In genomic region chr2:11764920-11765319, GRCh38 we compare ENCODE assay signal across 21 cellular contexts. TPM values are rescaled to one million over a fixed set of nuclear protein-coding genes. Genes with fewer than 3 reads are reported as not detected.
DNase-seq lines count a peak whose midpoint lies in the region; ATAC-seq, FAIRE-seq and TF ChIP-seq lines count a peak whose summit lies in the region.
"Had no signal": no experiment of that assay in that cellular context is flagged by ENCODE, and none has a peak within 500 bp of the region (broad histone marks: within the 10 kb centered on the region; RNA-seq: fewer than 3 reads in every experiment).

No MANE protein-coding gene starts in this region.

- H3K4me3 ChIP-seq in right cardiac atrium (ENCODE audit: low read length) (no peak overlapping the region), left ventricle myocardium inferior (no peak overlapping the region), kidney (ENCODE audit: low read length in 2 of 2) (no peak overlapping the region)
- H3K4me3 ChIP-seq: SJCRH30 had no signal

- no peak overlapping the region for H3K9ac ChIP-seq in kidney (ENCODE audit: low read length in 2 of 2)
- H3K9ac ChIP-seq: KMS-11 had no signal

- H3K27me3 ChIP-seq in right cardiac atrium (ENCODE audit: control insufficient read depth, insufficient read depth): no peaks in the 10 kb centered on the region
- no peaks in the 10 kb centered on the region for H3K27me3 ChIP-seq in left ventricle myocardium inferior (ENCODE audit: low read depth)
- H3K27me3 ChIP-seq: SJCRH30 had no signal

- H3K4me1 ChIP-seq in right cardiac atrium (ENCODE audit: control insufficient read depth, insufficient read depth, low read length) (peaks cover 5% of the 10 kb centered on the region), left ventricle myocardium inferior (peaks cover 37% of the 10 kb centered on the region), kidney (ENCODE audit: control insufficient read depth in 1 of 2, insufficient read depth in 1 of 2, low read depth in 1 of 2, low read length in 2 of 2) (no peaks in the 10 kb centered on the region)
- H3K4me1 ChIP-seq: SJCRH30 had no signal

- no peak for FAIRE-seq in kidney (lab: Jason Lieb, UNC)
- FAIRE-seq: H1 had no signal

- H3K27me3 Mint-ChIP-seq in activated T-cell treated with anti-CD3 and anti-CD28 coated beads, Interleukin-2, amount 50 U/mL, for 24 hours: no peaks in the 10 kb centered on the region

- no peaks in the 10 kb centered on the region for H3K9me3 Mint-ChIP-seq in activated T-cell treated with anti-CD3 and anti-CD28 coated beads, Interleukin-2, amount 50 U/mL, for 24 hours

- H3K9me3 ChIP-seq in right cardiac atrium (ENCODE audit: control insufficient read depth, low read length) (no peaks in the 10 kb centered on the region), left ventricle myocardium inferior (replicated peaks) (no peaks in the 10 kb centered on the region), kidney (ENCODE audit: control insufficient read depth in 1 of 2, low read length in 2 of 2) (no peaks in the 10 kb centered on the region)
- H3K9me3 ChIP-seq: SJCRH30 had no signal

- H3K36me3 ChIP-seq in left ventricle myocardium inferior (peaks cover 41% of the 10 kb centered on the region), kidney (ENCODE audit: control insufficient read depth in 1 of 2, insufficient read depth in 2 of 2, low read length in 2 of 2) (peaks cover 16% of the 10 kb centered on the region in 2 donors)

- ATAC-seq in right cardiac atrium: peak; percentile 18 to 22
- ATAC-seq: PC-3 had no signal

- WGBS in right cardiac atrium: 97% methylated on average over 10 of the region's 10 CpGs

- H3K4me1 Mint-ChIP-seq in activated T-cell treated with anti-CD3 and anti-CD28 coated beads, Interleukin-2, amount 50 U/mL, for 24 hours (ENCODE audit: low read depth): peaks cover 35% of the 10 kb centered on the region

- TF ChIP-seq CTCF in left ventricle myocardium inferior (IDR thresholded peaks at IDR 0.05; ENCODE audit: borderline replicate concordance) (no peak), kidney (IDR thresholded peaks at IDR 0.05; ENCODE audit: borderline replicate concordance, extremely low read depth, insufficient read depth) (no peak)

- H3K36me3 Mint-ChIP-seq in activated T-cell treated with anti-CD3 and anti-CD28 coated beads, Interleukin-2, amount 50 U/mL, for 24 hours (ENCODE audit: low read depth): peaks cover 83% of the 10 kb centered on the region

- intact Hi-C loops in right cardiac atrium (cut with DNase I): no loop called here
- intact Hi-C loops in left ventricle myocardium inferior (cut with micrococcal nuclease): no loop called here
- intact Hi-C loops in kidney (cut with DNase I): no loop called here

- H3K27ac Mint-ChIP-seq in activated T-cell treated with anti-CD3 and anti-CD28 coated beads, Interleukin-2, amount 50 U/mL, for 24 hours: peak overlapping the region; percentile 44

- H3K4me3 Mint-ChIP-seq in activated T-cell treated with anti-CD3 and anti-CD28 coated beads, Interleukin-2, amount 50 U/mL, for 24 hours: no peak overlapping the region
- H3K4me3 Mint-ChIP-seq: CD14-positive monocyte had no signal

- no peak for DNase-seq in activated T-cell treated with anti-CD3 and anti-CD28 coated beads, Interleukin-2, amount 50 U/mL, for 24 hours
- DNase-seq in activated T-cell treated with anti-CD3 and anti-CD28 coated beads, Interleukin-2, amount 50 U/mL, for 1 hour: no peak
- DNase-seq in right cardiac atrium (peak in 1 of 3 donors; percentile 34), left ventricle myocardium inferior (no peak), mesenteric fat pad (ENCODE audit: low spot score) (peak; percentile 62), kidney (no peak), NCI-H748 treated with DMSO at 0.1 percent for 48 hours (lab: John Stamatoyannopoulos, UW) (no peak)
- DNase-seq in activated effector memory CD4-positive, alpha-beta T cell treated with anti-CD3 and anti-CD28 coated beads, Interleukin-2, amount 50 U/mL, for 16 hours: no peak
- DNase-seq: 8988T, DMS 273 treated with DMSO at 0.1 percent for 48 hours, DND-41, NCI-H187, NCI-H2107, NCI-H2227 treated with DMSO at 0.1 percent for 48 hours, NCI-H510A treated with DMSO at 0.1 percent for 48 hours, PC-3, SJCRH30 had no signal

- H3K27ac ChIP-seq in right cardiac atrium (ENCODE audit: low read length) (no peak overlapping the region), left ventricle myocardium inferior (replicated peaks) (no peak overlapping the region), kidney (ENCODE audit: low read depth in 2 of 2, low read length in 2 of 2) (no peak overlapping the region)
- H3K27ac ChIP-seq: KMS-11, RWPE1, SJCRH30 had no signal

RNA-seq across cellular contexts. Expression of gene LPIN1, which starts 18.5 kb away (rescaled TPM):
- total RNA-seq in right cardiac atrium (10 to 100 TPM; 24.5 to 42.9 (median 38.7) TPM), left ventricle myocardium inferior (43.0 TPM), mesenteric fat pad (198 TPM), kidney (36.8 TPM)
- polyA plus RNA-seq in right cardiac atrium (15.3 TPM), kidney (ENCODE audit: insufficient read depth, low read depth, low replicate concordance) (11.8 TPM)
